18 cellular contexts compared by ENCODE assay signal in the genomic region with DNA sequence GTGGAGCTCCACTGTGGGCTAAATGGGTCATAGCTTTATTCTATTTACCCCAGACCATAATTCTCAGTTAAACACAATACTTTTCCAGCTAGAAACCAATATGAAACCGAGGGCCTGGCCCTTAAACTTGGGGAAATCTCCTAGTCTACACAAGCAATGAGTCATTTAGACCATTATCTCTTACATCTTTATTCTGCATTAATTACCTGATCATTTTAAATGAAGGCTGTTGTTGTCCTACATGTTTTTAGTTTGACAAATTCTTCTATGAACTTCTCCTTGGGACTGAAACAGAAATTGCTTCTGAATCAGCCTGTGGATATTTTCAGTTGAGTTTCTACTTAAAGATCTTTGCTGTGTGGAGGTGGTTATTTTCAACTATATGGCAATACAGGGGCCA. TPM values are rescaled to one million over a fixed set of nuclear protein-coding genes. Genes with fewer than 3 reads are reported as not detected.
DNase-seq lines count a peak whose midpoint lies in the region; ATAC-seq and TF ChIP-seq lines count a peak whose summit lies in the region.
"Had no signal": no experiment of that assay in that cellular context is flagged by ENCODE, and none has a peak within 500 bp of the region (broad histone marks: within the 10 kb centered on the region; RNA-seq: fewer than 3 reads in every experiment).

No MANE protein-coding gene starts in this region.

- no peak for ATAC-seq in stimulated activated effector memory CD8-positive, alpha-beta T cell treated with anti-CD3 and anti-CD28 coated beads, Interleukin-12 subunit alpha, Interleukin-12 subunit beta, amount 100 ng/mL, for 72 hours
- no peak for ATAC-seq in activated CD8-positive, alpha-beta memory T cell treated with anti-CD3 and anti-CD28 coated beads, Interleukin-2, amount 10 ng/mL, durations not matched to agents 7 days and 5 days
- ATAC-seq: pancreas had no signal

- H3K27ac ChIP-seq in CD4-positive, alpha-beta memory T cell (ENCODE audit: low read depth, low read length) = no peak overlapping the region
- peak overlapping the region in 1 of 2 experiments; percentile 84; a peak in 2 of 4 replicates for H3K27ac ChIP-seq in SK-N-SH (ENCODE audit: low read depth in 2 of 2, low read length in 1 of 2)
- H3K27ac ChIP-seq in esophagus muscularis mucosa (replicated peaks in 1 of 4) = peak overlapping the region in 3 of 4 donors; percentile 43 to 58 (median 56)
- H3K27ac ChIP-seq in smooth muscle cell (ENCODE audit: low read depth) = peak overlapping the region; percentile 46
- H3K27ac ChIP-seq: pancreas had no signal

- peak overlapping the region; percentile 63 for H3K4me2 ChIP-seq in SK-N-SH
- peak overlapping the region; percentile 3 for H3K4me2 ChIP-seq in smooth muscle cell

- POLR2A ChIA-PET in CD4-positive, alpha-beta memory T cell (lab: Charles Lee; ENCODE audit: partially characterized antibody) = no interaction called here
- POLR2A ChIA-PET in SK-N-SH (lab: Yijun Ruan, JAX) = no interaction called here

- 11% methylated on average over 1 of the region's 1 CpG for WGBS in SK-N-SH (ENCODE audit: low lambda C conversion rate)
- WGBS in esophagus muscularis mucosa = 82% methylated on average over 1 of the region's 1 CpG
- WGBS in smooth muscle cell (ENCODE audit: low lambda C conversion rate) = 82% methylated on average over 1 of the region's 1 CpG

- H4K20me1 ChIP-seq in SK-N-SH (ENCODE audit: insufficient read depth) (no peaks in the 10 kb centered on the region), smooth muscle cell (ENCODE audit: low read depth) (peaks cover 69% of the 10 kb centered on the region)

- H3K9ac ChIP-seq in SK-N-SH = peak overlapping the region; percentile 41; the same call in 1 of the 2 replicates
- H3K9ac ChIP-seq in smooth muscle cell (ENCODE audit: low read depth) = no peak overlapping the region

- no peak for TF ChIP-seq CTCF in SK-N-SH (IDR thresholded peaks at IDR 0.05)
- TF ChIP-seq CTCF in esophagus muscularis mucosa (IDR thresholded peaks at IDR 0.05) = no peak
- no peak for TF ChIP-seq CTCF in smooth muscle cell (IDR thresholded peaks at IDR 0.05; ENCODE audit: borderline replicate concordance, insufficient read depth, poor library complexity, severe bottlenecking)

- intact Hi-C loops in CD4-positive, alpha-beta memory T cell (cut with micrococcal nuclease) = no loop called here
- intact Hi-C loops in esophagus muscularis mucosa (cut with DNase I) = no loop called here

- H3K36me3 ChIP-seq in CD4-positive, alpha-beta memory T cell (ENCODE audit: insufficient read depth, low read length) = no peaks in the 10 kb centered on the region
- H3K36me3 ChIP-seq in SK-N-SH (replicated peaks in 1 of 2; ENCODE audit: control insufficient read depth in 1 of 2, insufficient read depth in 2 of 2, low read length in 1 of 2) (peaks cover 7 to 30% of the 10 kb centered on the region in 2 experiments), esophagus muscularis mucosa (peaks cover 0 to 3% (median 0%) of the 10 kb centered on the region in 4 donors), smooth muscle cell (ENCODE audit: low read depth) (no peaks in the 10 kb centered on the region)
- H3K36me3 ChIP-seq: pancreas had no signal

- H3K27me3 Mint-ChIP-seq in CD4-positive, alpha-beta memory T cell = no peaks in the 10 kb centered on the region
- no peaks in the 10 kb centered on the region for H3K27me3 Mint-ChIP-seq in activated CD8-positive, alpha-beta memory T cell treated with anti-CD3 and anti-CD28 coated beads, Interleukin-2, amount 10 ng/mL, durations not matched to agents 7 days and 5 days
- H3K27me3 Mint-ChIP-seq: CD4-positive, alpha-beta T cell; naive B cell had no signal

- peaks cover 98% of the 10 kb centered on the region for H3K79me2 ChIP-seq in SK-N-SH (ENCODE audit: insufficient read depth)
- peaks cover 95% of the 10 kb centered on the region for H3K79me2 ChIP-seq in smooth muscle cell (ENCODE audit: low read depth)

- CTCF ChIA-PET in CD4-positive, alpha-beta memory T cell (lab: Charles Lee; ENCODE audit: partially characterized antibody) = no interaction called here
- CTCF ChIA-PET in SK-N-SH (lab: Yijun Ruan, JAX) = no interaction called here
- CTCF ChIA-PET in activated CD8-positive, alpha-beta memory T cell treated with anti-CD3 and anti-CD28 coated beads, Interleukin-2, amount 10 ng/mL, durations not matched to agents 7 days and 5 days (lab: Charles Lee) = no interaction called here

- H3K4me3 ChIP-seq in CD4-positive, alpha-beta memory T cell (ENCODE audit: low read length in 2 of 2) = no peak overlapping the region
- no peak overlapping the region for H3K4me3 ChIP-seq in SK-N-SH (ENCODE audit: low read depth in 2 of 2, low read length in 1 of 2)
- H3K4me3 ChIP-seq in esophagus muscularis mucosa = peak overlapping the region in 1 of 4 donors; percentile 3
- no peak overlapping the region for H3K4me3 ChIP-seq in smooth muscle cell
- H3K4me3 ChIP-seq: pancreas had no signal

- TF ChIP-seq RAD21 in SK-N-SH (IDR thresholded peaks at IDR 0.05; ENCODE audit: low read length) = no peak

- TF ChIP-seq EP300 in SK-N-SH (IDR thresholded peaks at IDR 0.05; ENCODE audit: borderline replicate concordance in 1 of 2, low read depth in 1 of 2, low read length in 1 of 2) = no peak
- TF ChIP-seq EP300 in esophagus muscularis mucosa (IDR thresholded peaks at IDR 0.05) = no peak

- no peaks in the 10 kb centered on the region for H3K27me3 ChIP-seq in CD4-positive, alpha-beta memory T cell (ENCODE audit: insufficient read depth, low read length)
- H3K27me3 ChIP-seq in SK-N-SH (ENCODE audit: insufficient read depth) (no peaks in the 10 kb centered on the region), esophagus muscularis mucosa (no peaks in the 10 kb centered on the region), smooth muscle cell (ENCODE audit: low read depth) (no peaks in the 10 kb centered on the region)
- H3K27me3 ChIP-seq: pancreas had no signal

- peak overlapping the region in 2 of 8 donors; percentile 1 to 35 for H3K4me3 Mint-ChIP-seq in CD4-positive, alpha-beta memory T cell
- H3K4me3 Mint-ChIP-seq in stimulated activated effector memory CD8-positive, alpha-beta T cell treated with anti-CD3 and anti-CD28 coated beads, Interleukin-12 subunit alpha, Interleukin-12 subunit beta, amount 100 ng/mL, for 72 hours = no peak overlapping the region
- no peak overlapping the region for H3K4me3 Mint-ChIP-seq in activated CD8-positive, alpha-beta memory T cell treated with anti-CD3 and anti-CD28 coated beads, Interleukin-2, amount 10 ng/mL, durations not matched to agents 7 days and 5 days
- H3K4me3 Mint-ChIP-seq: CD4-positive, alpha-beta T cell had no signal

- H3K36me3 Mint-ChIP-seq in CD4-positive, alpha-beta memory T cell = no peaks in the 10 kb centered on the region
- H3K36me3 Mint-ChIP-seq in stimulated activated effector memory CD8-positive, alpha-beta T cell treated with anti-CD3 and anti-CD28 coated beads, Interleukin-12 subunit alpha, Interleukin-12 subunit beta, amount 100 ng/mL, for 72 hours = no peaks in the 10 kb centered on the region
- no peaks in the 10 kb centered on the region for H3K36me3 Mint-ChIP-seq in activated CD8-positive, alpha-beta memory T cell treated with anti-CD3 and anti-CD28 coated beads, Interleukin-2, amount 10 ng/mL, durations not matched to agents 7 days and 5 days
- H3K36me3 Mint-ChIP-seq: naive B cell had no signal

- H3K9me2 ChIP-seq in SK-N-SH = no peaks in the 10 kb centered on the region

- TF ChIP-seq POLR2A in esophagus muscularis mucosa (IDR thresholded peaks at IDR 0.05; ENCODE audit: low read depth) = no peak

- no peaks in the 10 kb centered on the region for H3K9me3 Mint-ChIP-seq in CD4-positive, alpha-beta memory T cell
- H3K9me3 Mint-ChIP-seq in stimulated activated effector memory CD8-positive, alpha-beta T cell treated with anti-CD3 and anti-CD28 coated beads, Interleukin-12 subunit alpha, Interleukin-12 subunit beta, amount 100 ng/mL, for 72 hours = no peaks in the 10 kb centered on the region
- no peaks in the 10 kb centered on the region for H3K9me3 Mint-ChIP-seq in activated CD8-positive, alpha-beta memory T cell treated with anti-CD3 and anti-CD28 coated beads, Interleukin-2, amount 10 ng/mL, durations not matched to agents 7 days and 5 days (ENCODE audit: low read depth)
- H3K9me3 Mint-ChIP-seq: CD4-positive, alpha-beta T cell; naive B cell had no signal

- H3K9me3 ChIP-seq in CD4-positive, alpha-beta memory T cell (ENCODE audit: control insufficient read depth in 1 of 2, low read length in 2 of 2) = no peaks in the 10 kb centered on the region
- H3K9me3 ChIP-seq in SK-N-SH = no peaks in the 10 kb centered on the region
- H3K9me3 ChIP-seq in esophagus muscularis mucosa = no peaks in the 10 kb centered on the region
- H3K9me3 ChIP-seq in smooth muscle cell (replicated peaks; ENCODE audit: low read depth) = no peaks in the 10 kb centered on the region
- H3K9me3 ChIP-seq: pancreas had no signal

- no peak overlapping the region for H2AFZ ChIP-seq in SK-N-SH (ENCODE audit: low read depth)
- H2AFZ ChIP-seq in smooth muscle cell (ENCODE audit: low read depth) = no peak overlapping the region

- H3K4me1 ChIP-seq in CD4-positive, alpha-beta memory T cell (ENCODE audit: insufficient read depth, low read length) = peaks cover 17% of the 10 kb centered on the region
- H3K4me1 ChIP-seq in SK-N-SH (ENCODE audit: control insufficient read depth in 1 of 2, insufficient read depth in 2 of 2, low read depth in 1 of 2, low read length in 1 of 2) = peaks cover 0 to 27% of the 10 kb centered on the region in 2 experiments; a peak in 2 of 4 replicates
- peaks cover 6 to 44% (median 39%) of the 10 kb centered on the region in 4 donors for H3K4me1 ChIP-seq in esophagus muscularis mucosa
- H3K4me1 ChIP-seq in smooth muscle cell (ENCODE audit: low read depth) = peaks cover 5% of the 10 kb centered on the region

- peaks cover 11 to 20% (median 16%) of the 10 kb centered on the region in 4 donors for H3K4me1 Mint-ChIP-seq in CD4-positive, alpha-beta memory T cell
- H3K4me1 Mint-ChIP-seq in stimulated activated effector memory CD8-positive, alpha-beta T cell treated with anti-CD3 and anti-CD28 coated beads, Interleukin-12 subunit alpha, Interleukin-12 subunit beta, amount 100 ng/mL, for 72 hours = peaks cover 13% of the 10 kb centered on the region
- peaks cover 2% of the 10 kb centered on the region for H3K4me1 Mint-ChIP-seq in activated CD8-positive, alpha-beta memory T cell treated with anti-CD3 and anti-CD28 coated beads, Interleukin-2, amount 10 ng/mL, durations not matched to agents 7 days and 5 days

- H3K27ac Mint-ChIP-seq in CD4-positive, alpha-beta memory T cell = peak overlapping the region in 4 of 7 donors; percentile 5 to 67 (median 14)
- H3K27ac Mint-ChIP-seq in stimulated activated effector memory CD8-positive, alpha-beta T cell treated with anti-CD3 and anti-CD28 coated beads, Interleukin-12 subunit alpha, Interleukin-12 subunit beta, amount 100 ng/mL, for 72 hours = no peak overlapping the region
- H3K27ac Mint-ChIP-seq in activated CD8-positive, alpha-beta memory T cell treated with anti-CD3 and anti-CD28 coated beads, Interleukin-2, amount 10 ng/mL, durations not matched to agents 7 days and 5 days = no peak overlapping the region
- H3K27ac Mint-ChIP-seq: CD4-positive, alpha-beta T cell had no signal

- H3F3A ChIP-seq in SK-N-SH (replicated peaks; ENCODE audit: insufficient read depth) (peaks cover 14% of the 10 kb centered on the region), smooth muscle cell (ENCODE audit: low read depth) (peaks cover 4% of the 10 kb centered on the region)

- no peak for DNase-seq in CD4-positive, alpha-beta memory T cell
- no peak for DNase-seq in SK-N-SH
- DNase-seq in esophagus muscularis mucosa (ENCODE audit: extremely low spot score) = no peak
- no peak for DNase-seq in smooth muscle cell (lab: John Stamatoyannopoulos, UW; ENCODE audit: unreplicated experiment)
- no peak for DNase-seq in NCI-H1694 treated with DMSO at 0.1 percent for 48 hours (lab: John Stamatoyannopoulos, UW)
- no peak for DNase-seq in HuH-7 (ENCODE audit: low spot score)
- DNase-seq in stimulated activated effector memory CD8-positive, alpha-beta T cell treated with anti-CD3 and anti-CD28 coated beads, Interleukin-12 subunit alpha, Interleukin-12 subunit beta, amount 100 ng/mL, for 72 hours (ENCODE audit: low spot score in 2 of 2) = no peak
- DNase-seq in activated CD8-positive, alpha-beta memory T cell treated with anti-CD3 and anti-CD28 coated beads, Interleukin-2, amount 10 ng/mL, durations not matched to agents 7 days and 5 days = no peak
- DNase-seq: activated CD4-positive, alpha-beta T cell treated with anti-CD3 and anti-CD28 coated beads, Interleukin-2, amount 50 U/mL, for 1 hour; CD4-positive, alpha-beta T cell; hippocampal formation; islet precursor cell; MV-4-11; naive B cell; NCI-H2029 treated with DMSO at 0.1 percent for 48 hours; NCI-H510A; pancreas; stimulated activated CD4-positive, alpha-beta T cell treated with anti-CD3 and anti-CD28 coated beads, Interleukin-4, amount 100 ng/mL, for 24 hours had no signal

RNA-seq across cellular contexts. Expression of gene RAI14, which starts 37.9 kb away (rescaled TPM):
- 1 to 10 TPM; 1.9 to 2.6 TPM for total RNA-seq in CD4-positive, alpha-beta memory T cell
- polyA plus RNA-seq in CD4-positive, alpha-beta memory T cell = 1 to 10 TPM in 1 of 2 donors, under 1 TPM in 1; 0.15 to 2.4 TPM
- polyA plus RNA-seq in SK-N-SH (2012; rRNA removed) (53.2 and 59.5 TPM in 2 replicates), smooth muscle cell (111 and 113 TPM in 2 replicates)
- polyA plus RNA-seq in SK-N-SH (2012; cell fraction: cytosol; rRNA removed) = 59.7 and 67.7 TPM in 2 replicates
- 61.9 and 72.1 TPM in 2 replicates for polyA plus RNA-seq in SK-N-SH (2012; cell fraction: nucleus; rRNA removed)
- total RNA-seq in esophagus muscularis mucosa (10 to 100 TPM; 57.3 to 76.4 (median 68.1) TPM), smooth muscle cell (209 and 211 TPM in 2 replicates)
- under 1 TPM in 1 of 2 experiments, not detected in 1; 0.61 TPM for total RNA-seq in activated CD8-positive, alpha-beta memory T cell treated with anti-CD3 and anti-CD28 coated beads, Interleukin-2, amount 10 ng/mL, durations not matched to agents 7 days and 5 days

Comparison
In these comparisons a context has a peak if more than half of its experiments do, and no peak if none do; other contexts are left out.
1. H3K27ac Mint-ChIP-seq: peak in CD4-positive, alpha-beta memory T cell (4 of 7); none in stimulated activated effector memory CD8-positive, alpha-beta T cell treated with anti-CD3 and anti-CD28 coated beads, Interleukin-12 subunit alpha, Interleukin-12 subunit beta, amount 100 ng/mL, for 72 hours (single experiment) and activated CD8-positive, alpha-beta memory T cell treated with anti-CD3 and anti-CD28 coated beads, Interleukin-2, amount 10 ng/mL, durations not matched to agents 7 days and 5 days (single experiment).
2. RNA of gene RAI14, which starts 37.9 kb away (total RNA-seq): 209 to 211 TPM in smooth muscle cell and 57.3 to 76.4 TPM in esophagus muscularis mucosa; 1.9 to 2.6 TPM in CD4-positive, alpha-beta memory T cell and 0.61 TPM in activated CD8-positive, alpha-beta memory T cell treated with anti-CD3 and anti-CD28 coated beads, Interleukin-2, amount 10 ng/mL, durations not matched to agents 7 days and 5 days; every median in the first group is over 10 times any median in the second.